In genomic region chr1:62875676-62876075, GRCh38 we compare ENCODE assay signal across 19 cellular contexts.
A peak's percentile ranks its signal among the peaks of the same experiment; 100 is the strongest.
DNase-seq lines count a peak whose midpoint lies in the region; ATAC-seq and TF ChIP-seq lines count a peak whose summit lies in the region.
"Had no signal": no experiment of that assay in that cellular context is flagged by ENCODE, and none has a peak within 500 bp of the region (broad histone marks: within the 10 kb centered on the region; RNA-seq: fewer than 3 reads in every experiment).

No MANE protein-coding gene starts in this region.

- intact Hi-C loops in sciatic nerve (cut with DNase I) = no loop called here

- H3K4me3 ChIP-seq in fibroblast of mammary gland (ENCODE audit: control insufficient read depth, low read depth, low read length) = no peak overlapping the region
- H3K4me3 ChIP-seq: heart left ventricle, lung, SJSA1, testis had no signal

- H3K36me3 Mint-ChIP-seq in progenitor cell of endocrine pancreas (ENCODE audit: insufficient read depth) = no peaks in the 10 kb centered on the region
- H3K36me3 Mint-ChIP-seq: activated CD8-positive, alpha-beta memory T cell treated with anti-CD3 and anti-CD28 coated beads, Interleukin-2, amount 10 ng/mL, durations not matched to agents 7 days and 5 days; naive thymus-derived CD8-positive, alpha-beta T cell had no signal

- peaks cover 6% of the 10 kb centered on the region for H3K9me3 Mint-ChIP-seq in progenitor cell of endocrine pancreas (ENCODE audit: low read depth)

- DNase-seq in HS-27A (ENCODE audit: low read depth) = peak; percentile 15
- DNase-seq in NCI-H69 (lab: John Stamatoyannopoulos, UW) = peak; percentile 70
- DNase-seq in fibroblast of mammary gland (ENCODE audit: low read depth) = peak; percentile 19
- DNase-seq in sciatic nerve (ENCODE audit: low spot score) = no peak
- DNase-seq in amygdala (lab: John Stamatoyannopoulos, UW) = no peak
- no peak for DNase-seq in activated CD4-positive, alpha-beta T cell treated with anti-CD3 and anti-CD28 coated beads, Interleukin-2, amount 50 U/mL, for 1 hour
- DNase-seq in progenitor cell of endocrine pancreas (ENCODE audit: low spot score, unreplicated experiment) = no peak
- DNase-seq: activated CD8-positive, alpha-beta memory T cell treated with anti-CD3 and anti-CD28 coated beads, Interleukin-2, amount 10 ng/mL, durations not matched to agents 7 days and 5 days; activated effector memory CD4-positive, alpha-beta T cell treated with Interleukin-2 at 50 U/mL for 16 hours; Calu3; heart left ventricle; naive thymus-derived CD8-positive, alpha-beta T cell; NCI-H2029; NCI-H510A treated with DMSO at 0.1 percent for 48 hours; testis had no signal

- peak; percentile 80 for ATAC-seq in sciatic nerve
- ATAC-seq: activated CD4-positive, CD25-positive, alpha-beta regulatory T cell treated with anti-CD3 and anti-CD28 coated beads, Interleukin-2, amount 50 U/mL, for 24 hours; activated CD8-positive, alpha-beta memory T cell treated with anti-CD3 and anti-CD28 coated beads, Interleukin-2, amount 10 ng/mL, durations not matched to agents 7 days and 5 days; heart left ventricle; naive thymus-derived CD8-positive, alpha-beta T cell had no signal

- H3K27ac Mint-ChIP-seq in progenitor cell of endocrine pancreas = no peak overlapping the region
- H3K27ac Mint-ChIP-seq: activated CD8-positive, alpha-beta memory T cell treated with anti-CD3 and anti-CD28 coated beads, Interleukin-2, amount 10 ng/mL, durations not matched to agents 7 days and 5 days; B cell; naive thymus-derived CD8-positive, alpha-beta T cell had no signal

- peaks cover 3% of the 10 kb centered on the region for H3K27me3 Mint-ChIP-seq in progenitor cell of endocrine pancreas

- no peaks in the 10 kb centered on the region for H3K4me1 Mint-ChIP-seq in progenitor cell of endocrine pancreas (ENCODE audit: low read depth)
- H3K4me1 Mint-ChIP-seq: activated CD8-positive, alpha-beta memory T cell treated with anti-CD3 and anti-CD28 coated beads, Interleukin-2, amount 10 ng/mL, durations not matched to agents 7 days and 5 days; B cell; naive thymus-derived CD8-positive, alpha-beta T cell had no signal

- H3K4me3 Mint-ChIP-seq in progenitor cell of endocrine pancreas (ENCODE audit: low read depth) = no peak overlapping the region
- H3K4me3 Mint-ChIP-seq: activated CD8-positive, alpha-beta memory T cell treated with anti-CD3 and anti-CD28 coated beads, Interleukin-2, amount 10 ng/mL, durations not matched to agents 7 days and 5 days; B cell; naive thymus-derived CD8-positive, alpha-beta T cell had no signal

- TF ChIP-seq CTCF in fibroblast of mammary gland (conservative IDR thresholded peaks at IDR 0.05; ENCODE audit: control insufficient read depth, insufficient read depth, low read depth, low read length) (no peak), progenitor cell of endocrine pancreas (IDR thresholded peaks at IDR 0.05; ENCODE audit: unreplicated experiment) (no peak)

Comparison
In these comparisons a context has a peak if more than half of its experiments do, and no peak if none do; other contexts are left out.
1. DNase-seq: peak in HS-27A (single experiment), NCI-H69 (single experiment) and fibroblast of mammary gland (single experiment); none in sciatic nerve (single experiment), amygdala (0 of 56), activated CD4-positive, alpha-beta T cell treated with anti-CD3 and anti-CD28 coated beads, Interleukin-2, amount 50 U/mL, for 1 hour (single experiment) and progenitor cell of endocrine pancreas (single experiment).